25 cellular contexts compared by ENCODE assay signal in genomic region chr20:63043348-63044203, GRCh38. TPM values are rescaled to one million over a fixed set of nuclear protein-coding genes. Genes with fewer than 3 reads are reported as not detected.
"Had no signal": no experiment of that assay in that cellular context is flagged by ENCODE, and none has a peak within 500 bp of the region (broad histone marks: within the 10 kb centered on the region; RNA-seq: fewer than 3 reads in every experiment).

No MANE protein-coding gene starts in this region.

- H3K79me2 ChIP-seq: hepatocyte, parathyroid adenoma had no signal

- H3K36me3 Mint-ChIP-seq: naive B cell had no signal

- H2AFZ ChIP-seq: hepatocyte, parathyroid adenoma had no signal

- H3K4me1 ChIP-seq: ascending aorta, breast epithelium, esophagus muscularis mucosa, parathyroid adenoma, sigmoid colon, tibial artery had no signal

- H3K36me3 ChIP-seq: ascending aorta, breast epithelium, esophagus muscularis mucosa, sigmoid colon, tibial artery had no signal

- ATAC-seq: activated T-cell treated with anti-CD3 and anti-CD28 coated beads, Interleukin-2, amount 50 U/mL, for 4 hours; left colon; mucosa of descending colon had no signal

- DNase-seq: activated CD4-positive, alpha-beta T cell treated with anti-CD3 and anti-CD28 coated beads for 48 hours; activated CD4-positive, CD25-positive, alpha-beta regulatory T cell; activated CD8-positive, alpha-beta memory T cell treated with anti-CD3 and anti-CD28 coated beads, Interleukin-2, amount 50 U/mL, for 4 hours; activated effector memory CD4-positive, alpha-beta T cell treated with anti-CD3 and anti-CD28 coated beads, Interleukin-2, amount 50 U/mL, for 16 hours; activated naive CD4-positive, alpha-beta T cell treated with anti-CD3 and anti-CD28 coated beads, Interleukin-2, amount 50 U/mL, for 16 hours; activated T-cell treated with anti-CD3 and anti-CD28 coated beads, Interleukin-2, amount 50 U/mL, for 4 hours; dermis blood vessel endothelial cell; effector memory CD4-positive, alpha-beta T cell; left colon; mammary epithelial cell; naive B cell; sigmoid colon; stimulated activated naive CD4-positive, alpha-beta T cell; substantia nigra; T1000; tibial artery had no signal

- H3K9me3 Mint-ChIP-seq: activated T-cell treated with anti-CD3 and anti-CD28 coated beads, Interleukin-2, amount 50 U/mL, for 4 hours had no signal

- H3K9me3 ChIP-seq: ascending aorta, breast epithelium, esophagus muscularis mucosa, mucosa of descending colon, sigmoid colon, tibial artery had no signal

- FAIRE-seq: endothelial cell of umbilical vein had no signal

- H3K4me1 Mint-ChIP-seq: naive B cell had no signal

- H3K4me3 ChIP-seq: ascending aorta, breast epithelium, esophagus muscularis mucosa, hepatocyte, mucosa of descending colon, sigmoid colon, tibial artery had no signal

- H3K27ac Mint-ChIP-seq: naive B cell had no signal

- H3K9ac ChIP-seq: parathyroid adenoma had no signal

- H3K4me3 Mint-ChIP-seq: activated T-cell treated with anti-CD3 and anti-CD28 coated beads, Interleukin-2, amount 50 U/mL, for 4 hours had no signal

- H3K27ac ChIP-seq: ascending aorta, breast epithelium, esophagus muscularis mucosa, hepatocyte, parathyroid adenoma, sigmoid colon, tibial artery had no signal

- H3K4me2 ChIP-seq: hepatocyte had no signal

- H3K27me3 ChIP-seq: ascending aorta had no signal

RNA-seq across cellular contexts. Expression of gene BHLHE23, which starts 36.8 kb away (rescaled TPM):
- total RNA-seq: activated T-cell treated with anti-CD3 and anti-CD28 coated beads, Interleukin-2, amount 50 U/mL, for 4 hours; ascending aorta; breast epithelium; dermis blood vessel endothelial cell; endothelial cell of umbilical vein; esophagus muscularis mucosa; hepatocyte; left colon; mammary epithelial cell; mucosa of descending colon; sigmoid colon; T-helper 1 cell treated with Interleukin-12 subunit alpha and Interleukin-12 subunit beta and Interleukin-4 antibody, amounts not matched to agents 30 ng/mL and 1 ng/mL, for 36 hours had no signal
- polyA plus RNA-seq: endothelial cell of umbilical vein, hepatocyte, mammary epithelial cell, sigmoid colon, urinary bladder had no signal
